ENCODE assay signal across 12 cellular contexts in genomic region chr14:36207500-36207899, GRCh38. TPM values are rescaled to one million over a fixed set of nuclear protein-coding genes. Genes with fewer than 3 reads are reported as not detected.
A peak's percentile ranks its signal among the peaks of the same experiment; 100 is the strongest.
DNase-seq lines count a peak whose midpoint lies in the region; ATAC-seq, FAIRE-seq and TF ChIP-seq lines count a peak whose summit lies in the region.
"Had no signal": no experiment of that assay in that cellular context is flagged by ENCODE, and none has a peak within 500 bp of the region (broad histone marks: within the 10 kb centered on the region; RNA-seq: fewer than 3 reads in every experiment).

No MANE protein-coding gene starts in this region.

- H3K27ac Mint-ChIP-seq in brain = no peak overlapping the region
- H3K27ac Mint-ChIP-seq: activated naive CD8-positive, alpha-beta T cell treated with anti-CD3 and anti-CD28 coated beads for 36 hours had no signal

- 56 to 68% methylated on average over 1 of the region's 1 CpG for WGBS in pancreas, 2 donors
- WGBS in gastroesophageal sphincter (ENCODE audit: low coverage in 1 of 2), 2 donors = 71 to 86% methylated on average over 1 of the region's 1 CpG

- no peaks in the 10 kb centered on the region for H3K4me1 ChIP-seq in pancreas
- no peaks in the 10 kb centered on the region for H3K4me1 ChIP-seq in gastroesophageal sphincter

- H3K9me3 ChIP-seq in pancreas = no peaks in the 10 kb centered on the region
- peaks cover 0 to 7% (median 0%) of the 10 kb centered on the region in 3 donors for H3K9me3 ChIP-seq in gastroesophageal sphincter

- TF ChIP-seq POLR2A in gastroesophageal sphincter (IDR thresholded peaks at IDR 0.05) = no peak

- H3K27ac ChIP-seq in pancreas = no peak overlapping the region
- H3K27ac ChIP-seq in gastroesophageal sphincter = no peak overlapping the region

- peaks cover 0 to 16% (median 0%) of the 10 kb centered on the region in 5 experiments for H3K9me3 Mint-ChIP-seq in brain

- no peaks in the 10 kb centered on the region for H3K4me1 Mint-ChIP-seq in brain

- no peak overlapping the region for H3K4me3 Mint-ChIP-seq in brain
- H3K4me3 Mint-ChIP-seq: activated naive CD8-positive, alpha-beta T cell treated with anti-CD3 and anti-CD28 coated beads for 36 hours had no signal

- no peak for TF ChIP-seq EP300 in gastroesophageal sphincter (IDR thresholded peaks at IDR 0.05)

- peak in 3 of 4 donors; percentile 37 to 51 (median 42) for ATAC-seq in pancreas
- ATAC-seq in gastroesophageal sphincter = no peak

- no peaks in the 10 kb centered on the region for H3K36me3 Mint-ChIP-seq in brain
- H3K36me3 Mint-ChIP-seq: activated naive CD8-positive, alpha-beta T cell treated with anti-CD3 and anti-CD28 coated beads for 36 hours had no signal

- H3K27me3 ChIP-seq in pancreas (no peaks in the 10 kb centered on the region), gastroesophageal sphincter (no peaks in the 10 kb centered on the region)

- TF ChIP-seq CTCF in brain (conservative IDR thresholded peaks at IDR 0.05) = peak; percentile 43 to 58
- peak in 1 of 4 donors; percentile 6 for TF ChIP-seq CTCF in pancreas (IDR thresholded peaks at IDR 0.05)
- peak in 1 of 4 experiments; percentile 24 for TF ChIP-seq CTCF in gastroesophageal sphincter (IDR thresholded peaks at IDR 0.05)

- FAIRE-seq in pancreas (lab: Jason Lieb, UNC) = no peak
- FAIRE-seq: urothelium cell line had no signal

- peaks cover 18% of the 10 kb centered on the region for H3K27me3 Mint-ChIP-seq in brain

- intact Hi-C loops in pancreas (cut with DNase I) = no loop called here

- H3K4me3 ChIP-seq in pancreas (no peak overlapping the region), gastroesophageal sphincter (no peak overlapping the region)

- H3K36me3 ChIP-seq in pancreas (no peaks in the 10 kb centered on the region), gastroesophageal sphincter (no peaks in the 10 kb centered on the region)

- peak; percentile 30 for DNase-seq in DMS 273 (lab: John Stamatoyannopoulos, UW; ENCODE audit: unreplicated experiment)
- DNase-seq in DMS 273 treated with DMSO at 0.1 percent for 48 hours (lab: John Stamatoyannopoulos, UW) = no peak
- DNase-seq in NCI-H2081 (lab: John Stamatoyannopoulos, UW) = peak; percentile 22 to 42
- no peak for DNase-seq in pancreas
- DNase-seq in dedifferentiated amniotic fluid mesenchymal stem cell (ENCODE audit: extremely low spot score) = no peak
- DNase-seq in putamen (ENCODE audit: low spot score) = no peak
- DNase-seq: 8988T; activated naive CD8-positive, alpha-beta T cell treated with anti-CD3 and anti-CD28 coated beads for 36 hours had no signal

RNA-seq across cellular contexts. Expression of gene PTCSC3, which starts 31.0 kb away (rescaled TPM):
- 2.2 TPM for polyA plus RNA-seq in brain (ENCODE audit: insufficient read depth, low read depth, low replicate concordance)
- not detected for total RNA-seq in pancreas
- not detected for polyA plus RNA-seq in pancreas
- total RNA-seq in gastroesophageal sphincter = not detected
- total RNA-seq: activated naive CD8-positive, alpha-beta T cell treated with anti-CD3 and anti-CD28 coated beads for 36 hours; T-helper 1 cell treated with Interleukin-12 subunit alpha and Interleukin-12 subunit beta and Interleukin-4 antibody, amounts not matched to agents 30 ng/mL and 1 ng/mL, for 36 hours had no signal

Comparison
In these comparisons a context has a peak if more than half of its experiments do, and no peak if none do; other contexts are left out.
1. DNase-seq: peak in DMS 273 (single experiment) and NCI-H2081 (2 of 2); none in DMS 273 treated with DMSO at 0.1 percent for 48 hours (single experiment), pancreas (0 of 6), dedifferentiated amniotic fluid mesenchymal stem cell (single experiment) and putamen (single experiment).